Comparison of ENCODE assay signal across 26 cellular contexts in the genomic region with DNA sequence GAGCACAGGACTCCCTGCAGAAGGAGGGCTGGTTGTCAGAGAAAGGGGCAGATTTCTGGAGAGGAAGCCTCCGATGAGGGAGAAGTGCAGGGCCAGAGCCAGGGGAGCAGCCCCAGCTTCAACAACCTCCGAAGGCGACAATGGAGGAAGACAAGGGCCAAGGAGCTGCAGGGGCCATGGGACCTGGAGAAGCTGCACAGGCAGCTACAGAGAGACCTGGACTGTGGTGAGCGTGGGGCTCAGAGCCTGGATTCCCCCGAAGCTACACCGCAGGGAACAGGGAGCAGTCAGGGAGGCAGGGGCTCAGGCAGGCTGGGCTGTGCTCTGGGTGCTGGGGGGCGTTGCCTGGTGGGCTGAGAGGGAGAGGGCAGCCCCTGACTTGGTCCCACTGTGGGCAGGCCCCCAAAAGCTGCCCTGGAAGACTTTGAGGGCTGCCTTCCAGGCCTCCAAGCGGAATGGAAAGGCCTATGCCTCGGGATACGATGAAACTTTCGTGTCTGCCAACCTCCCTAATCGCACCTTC. TPM values are rescaled to one million over a fixed set of nuclear protein-coding genes. Genes with fewer than 3 reads are reported as not detected.
DNase-seq lines count a peak whose midpoint lies in the region; TF ChIP-seq lines count a peak whose summit lies in the region.
"Had no signal": no experiment of that assay in that cellular context is flagged by ENCODE, and none has a peak within 500 bp of the region (broad histone marks: within the 10 kb centered on the region; RNA-seq: fewer than 3 reads in every experiment).

No MANE protein-coding gene starts in this region.

- 95% methylated on average over 10 to 12 of the region's 12 CpGs for WGBS in endodermal cell (ENCODE audit: insufficient coverage in 1 of 2, insufficient read length in 1 of 2), 2 experiments
- WGBS in neuronal stem cell (ENCODE audit: extremely low coverage in 2 of 2, insufficient read length in 2 of 2, insufficient replicate concordance in 1 of 2), 2 donors, result no CpG with 5 or more reads among the region's 12 CpGs

- no peak overlapping the region for H2BK12ac ChIP-seq in neuronal stem cell (ENCODE audit: low read length)

- no peak overlapping the region for H2AFZ ChIP-seq in neuronal stem cell (ENCODE audit: low read length)
- H2AFZ ChIP-seq: GM23248 had no signal

- no peak overlapping the region for H3K4ac ChIP-seq in neuronal stem cell (ENCODE audit: low read length)

- POLR2A ChIA-PET in activated CD4-positive, alpha-beta T cell treated with anti-CD3 and anti-CD28 coated beads, Interleukin-2, amount 10 ng/mL, durations not matched to agents 7 days and 5 days (lab: Charles Lee), result no interaction called here

- no peaks in the 10 kb centered on the region for H3K36me3 ChIP-seq in endodermal cell (ENCODE audit: control insufficient read depth, insufficient read depth, low read length)
- peaks cover 0 to 2% of the 10 kb centered on the region in 2 donors for H3K36me3 ChIP-seq in neuronal stem cell (replicated peaks in 1 of 2; ENCODE audit: control insufficient read depth in 2 of 2, insufficient read depth in 2 of 2, low read length in 2 of 2)
- H3K36me3 ChIP-seq in right atrium auricular region, result no peaks in the 10 kb centered on the region
- H3K36me3 ChIP-seq: BE2C, Peyer's patch had no signal

- H3K27me3 ChIP-seq in endodermal cell (ENCODE audit: control insufficient read depth, insufficient read depth, low read length, poor library complexity, severe bottlenecking) (no peaks in the 10 kb centered on the region), neuronal stem cell (ENCODE audit: control insufficient read depth in 3 of 3, insufficient read depth in 3 of 3, low read depth in 1 of 3, low read length in 3 of 3) (no peaks in the 10 kb centered on the region), right atrium auricular region (no peaks in the 10 kb centered on the region)
- H3K27me3 ChIP-seq: BE2C, Peyer's patch had no signal

- peaks cover 6% of the 10 kb centered on the region for H3K4me1 ChIP-seq in endodermal cell (ENCODE audit: control insufficient read depth, insufficient read depth, low read length)
- H3K4me1 ChIP-seq in neuronal stem cell (ENCODE audit: control insufficient read depth in 2 of 2, insufficient read depth in 1 of 2, low read depth in 1 of 2, low read length in 2 of 2), result peaks cover 18% of the 10 kb centered on the region in 2 donors
- no peaks in the 10 kb centered on the region for H3K4me1 ChIP-seq in right atrium auricular region
- H3K4me1 ChIP-seq: BE2C, Peyer's patch had no signal

- H2BK120ac ChIP-seq in neuronal stem cell (ENCODE audit: low read depth, low read length), result no peak overlapping the region

- H3K9ac ChIP-seq in endodermal cell (ENCODE audit: extremely low read depth, low read length, poor library complexity, severe bottlenecking) (no peak overlapping the region), neuronal stem cell (ENCODE audit: low read depth, low read length, poor library complexity) (peak overlapping the region; percentile 60)
- H3K9ac ChIP-seq: GM23248 had no signal

- peak overlapping the region; percentile 66 for H2BK5ac ChIP-seq in neuronal stem cell (ENCODE audit: low read length)

- H2BK15ac ChIP-seq in neuronal stem cell (ENCODE audit: low read length), result no peak overlapping the region

- H4K91ac ChIP-seq in neuronal stem cell (ENCODE audit: low read depth, low read length, poor library complexity), result no peak overlapping the region

- no peaks in the 10 kb centered on the region for H3K79me1 ChIP-seq in neuronal stem cell (ENCODE audit: low read depth, low read length)

- H3K27ac ChIP-seq in endodermal cell (ENCODE audit: low read depth, low read length), result no peak overlapping the region
- H3K27ac ChIP-seq in neuronal stem cell (replicated peaks; ENCODE audit: low read length), result no peak overlapping the region
- no peak overlapping the region for H3K27ac ChIP-seq in right atrium auricular region
- H3K27ac ChIP-seq: 22Rv1, GM23248, Peyer's patch had no signal

- no peak for DNase-seq in activated CD4-positive, alpha-beta T cell treated with anti-CD3 and anti-CD28 coated beads, Interleukin-2, amount 10 ng/mL, durations not matched to agents 7 days and 5 days
- no peak for DNase-seq in activated CD4-positive, alpha-beta T cell treated with anti-CD3 and anti-CD28 coated beads, Interleukin-2, amount 50 U/mL, for 48 hours
- DNase-seq in endodermal cell (no peak), neuronal stem cell (ENCODE audit: low spot score) (no peak), right atrium auricular region (ENCODE audit: low spot score) (no peak), NCI-H69 (lab: John Stamatoyannopoulos, UW) (no peak), GM19238 (ENCODE audit: insufficient read length, low spot score) (no peak), NCI-H2107 treated with DMSO at 0.1 percent for 48 hours (lab: John Stamatoyannopoulos, UW; ENCODE audit: unreplicated experiment) (no peak)
- DNase-seq: ACHN; BE2C; CD8-positive, alpha-beta memory T cell; DMS153; DND-41; GM23248; HCEC 1CT; NCI-H1092; NCI-H1436; NCI-H187; NCI-H446; NCI-H526 treated with DMSO at 0.1 percent for 48 hours; OCI-M1; Peyer's patch; SHP77 treated with DMSO at 0.1 percent for 48 hours had no signal

- no peak overlapping the region for H3K4me3 Mint-ChIP-seq in activated CD4-positive, alpha-beta T cell treated with anti-CD3 and anti-CD28 coated beads, Interleukin-2, amount 10 ng/mL, durations not matched to agents 7 days and 5 days
- H3K4me3 Mint-ChIP-seq in endodermal cell, result no peak overlapping the region
- H3K4me3 Mint-ChIP-seq: CD14-positive monocyte; CD8-positive, alpha-beta memory T cell had no signal

- peak overlapping the region; percentile 17 for H3K23ac ChIP-seq in neuronal stem cell (ENCODE audit: low read depth, low read length, poor library complexity)

- H3K4me1 Mint-ChIP-seq in activated CD4-positive, alpha-beta T cell treated with anti-CD3 and anti-CD28 coated beads, Interleukin-2, amount 10 ng/mL, durations not matched to agents 7 days and 5 days, result no peaks in the 10 kb centered on the region
- H3K4me1 Mint-ChIP-seq in endodermal cell, result peaks cover 11% of the 10 kb centered on the region
- H3K4me1 Mint-ChIP-seq: CD8-positive, alpha-beta memory T cell had no signal

- CTCF ChIA-PET in activated CD4-positive, alpha-beta T cell treated with anti-CD3 and anti-CD28 coated beads, Interleukin-2, amount 10 ng/mL, durations not matched to agents 7 days and 5 days (lab: Charles Lee), result interaction anchor here (1.1 to 1.9 kb wide), 3 partner anchors 42 to 88 kb away, joined by 3 to 9 read pairs (median 3); partner anchors contain the start of gene MUS81

- H3K4me2 ChIP-seq in neuronal stem cell (ENCODE audit: insufficient read depth, low read length, poor library complexity, severe bottlenecking), result no peak overlapping the region

- H3K4me3 ChIP-seq in endodermal cell (ENCODE audit: low read length) (no peak overlapping the region), neuronal stem cell (ENCODE audit: low read length in 2 of 2) (no peak overlapping the region), right atrium auricular region (no peak overlapping the region)
- H3K4me3 ChIP-seq: GM23248, Peyer's patch had no signal

- TF ChIP-seq CTCF in endodermal cell (conservative IDR thresholded peaks at IDR 0.05) (no peak), right atrium auricular region (IDR thresholded peaks at IDR 0.05) (no peak)

- no peaks in the 10 kb centered on the region for H3K36me3 Mint-ChIP-seq in activated CD4-positive, alpha-beta T cell treated with anti-CD3 and anti-CD28 coated beads, Interleukin-2, amount 10 ng/mL, durations not matched to agents 7 days and 5 days (ENCODE audit: low read depth)
- no peaks in the 10 kb centered on the region for H3K36me3 Mint-ChIP-seq in endodermal cell (ENCODE audit: low read depth)
- H3K36me3 Mint-ChIP-seq: CD14-positive monocyte; CD8-positive, alpha-beta memory T cell; IgD-negative memory B cell had no signal

- H3K18ac ChIP-seq in neuronal stem cell (ENCODE audit: low read length), result peak overlapping the region; percentile 64

- no peaks in the 10 kb centered on the region for H3K9me3 Mint-ChIP-seq in activated CD4-positive, alpha-beta T cell treated with anti-CD3 and anti-CD28 coated beads, Interleukin-2, amount 10 ng/mL, durations not matched to agents 7 days and 5 days
- H3K9me3 Mint-ChIP-seq in endodermal cell, result no peaks in the 10 kb centered on the region
- H3K9me3 Mint-ChIP-seq: CD8-positive, alpha-beta memory T cell; IgD-negative memory B cell had no signal

- no peak overlapping the region for H2AK5ac ChIP-seq in neuronal stem cell (ENCODE audit: low read depth, low read length)

- H3K14ac ChIP-seq in neuronal stem cell (ENCODE audit: low read length), result no peak overlapping the region

- H3K27me3 Mint-ChIP-seq in activated CD4-positive, alpha-beta T cell treated with anti-CD3 and anti-CD28 coated beads, Interleukin-2, amount 10 ng/mL, durations not matched to agents 7 days and 5 days, result peaks cover 14% of the 10 kb centered on the region
- no peaks in the 10 kb centered on the region for H3K27me3 Mint-ChIP-seq in endodermal cell (ENCODE audit: insufficient read depth)

- H4K8ac ChIP-seq in neuronal stem cell (ENCODE audit: low read depth, low read length), result no peak overlapping the region

- H3K9me3 ChIP-seq in endodermal cell (ENCODE audit: control insufficient read depth, low read length) (no peaks in the 10 kb centered on the region), neuronal stem cell (replicated peaks in 1 of 2; ENCODE audit: control insufficient read depth in 2 of 2, insufficient read depth in 1 of 2, low read depth in 1 of 2, low read length in 2 of 2) (no peaks in the 10 kb centered on the region), right atrium auricular region (no peaks in the 10 kb centered on the region)
- H3K9me3 ChIP-seq: BE2C, Peyer's patch had no signal

- peak overlapping the region; percentile 31 for H3K27ac Mint-ChIP-seq in activated CD4-positive, alpha-beta T cell treated with anti-CD3 and anti-CD28 coated beads, Interleukin-2, amount 10 ng/mL, durations not matched to agents 7 days and 5 days
- peak overlapping the region; percentile 9 for H3K27ac Mint-ChIP-seq in endodermal cell
- H3K27ac Mint-ChIP-seq: IgD-negative memory B cell had no signal

RNA-seq across cellular contexts. Expression of gene TSGA10IP, which starts 2.4 kb away (rescaled TPM):
- total RNA-seq in activated CD4-positive, alpha-beta T cell treated with anti-CD3 and anti-CD28 coated beads, Interleukin-2, amount 10 ng/mL, durations not matched to agents 7 days and 5 days, result not detected
- total RNA-seq in endodermal cell (1 to 10 TPM in 1 of 2 donors, under 1 TPM in 1; 0.97 to 5.6 TPM), right atrium auricular region (not detected)
- polyA plus RNA-seq in endodermal cell (2013, experiment 1 of 2), result 2.2 TPM
- polyA plus RNA-seq in endodermal cell (2013, experiment 2 of 2), result 1.9 TPM
- 3.9 TPM for polyA plus RNA-seq in neuronal stem cell (2013, experiment 1 of 2)
- polyA plus RNA-seq in neuronal stem cell (2013, experiment 2 of 2), result 3.6 TPM
- total RNA-seq: CD8-positive, alpha-beta memory T cell; GM23248; Peyer's patch had no signal
- polyA plus RNA-seq: CD8-positive, alpha-beta memory T cell; GM23248; IgD-negative memory B cell had no signal

RNA-seq across cellular contexts. Expression of gene SART1, which starts 13.9 kb away (rescaled TPM):
- 10 to 100 TPM; 79.6 to 81.7 TPM for total RNA-seq in activated CD4-positive, alpha-beta T cell treated with anti-CD3 and anti-CD28 coated beads, Interleukin-2, amount 10 ng/mL, durations not matched to agents 7 days and 5 days
- total RNA-seq in endodermal cell (10 to 100 TPM; 50.6 to 52.0 TPM), right atrium auricular region (10 to 100 TPM; 20.7 to 42.5 TPM)
- polyA plus RNA-seq in endodermal cell (2013, experiment 1 of 2), result 49.2 TPM
- 40.9 TPM for polyA plus RNA-seq in endodermal cell (2013, experiment 2 of 2)
- 41.7 TPM for polyA plus RNA-seq in neuronal stem cell (2013, experiment 1 of 2)
- 40.8 TPM for polyA plus RNA-seq in neuronal stem cell (2013, experiment 2 of 2)

RNA-seq across cellular contexts. Expression of gene DRAP1, which starts 28.4 kb away (rescaled TPM):
- 100 to 1,000 TPM; 190 to 218 TPM for total RNA-seq in activated CD4-positive, alpha-beta T cell treated with anti-CD3 and anti-CD28 coated beads, Interleukin-2, amount 10 ng/mL, durations not matched to agents 7 days and 5 days
- total RNA-seq in endodermal cell (100 to 1,000 TPM in 1 of 2 donors, 10 to 100 TPM in 1; 83.8 to 103 TPM), right atrium auricular region (10 to 100 TPM; 72.1 to 83.1 TPM)
- polyA plus RNA-seq in endodermal cell (2013, experiment 1 of 2), result 107 TPM
- 106 TPM for polyA plus RNA-seq in endodermal cell (2013, experiment 2 of 2)
- 139 TPM for polyA plus RNA-seq in neuronal stem cell (2013, experiment 1 of 2)
- polyA plus RNA-seq in neuronal stem cell (2013, experiment 2 of 2), result 134 TPM

RNA-seq across cellular contexts. Expression of gene C11orf68, which starts 28.8 kb away (rescaled TPM):
- 10 to 100 TPM; 32.7 to 36.3 TPM for total RNA-seq in activated CD4-positive, alpha-beta T cell treated with anti-CD3 and anti-CD28 coated beads, Interleukin-2, amount 10 ng/mL, durations not matched to agents 7 days and 5 days
- total RNA-seq in endodermal cell (10 to 100 TPM; 26.0 to 29.1 TPM), right atrium auricular region (10 to 100 TPM; 13.9 to 23.5 TPM)
- 29.7 TPM for polyA plus RNA-seq in endodermal cell (2013, experiment 1 of 2)
- polyA plus RNA-seq in endodermal cell (2013, experiment 2 of 2), result 26.7 TPM
- 23.9 TPM for polyA plus RNA-seq in neuronal stem cell (2013, experiment 1 of 2)
- 23.7 TPM for polyA plus RNA-seq in neuronal stem cell (2013, experiment 2 of 2)

RNA-seq across cellular contexts. Expression of gene FOSL1, which starts 47.5 kb away (rescaled TPM):
- total RNA-seq in activated CD4-positive, alpha-beta T cell treated with anti-CD3 and anti-CD28 coated beads, Interleukin-2, amount 10 ng/mL, durations not matched to agents 7 days and 5 days, result 1 to 10 TPM; 1.7 to 2.0 TPM
- total RNA-seq in endodermal cell, result 1 to 10 TPM in 1 of 2 donors, not detected in 1; 1.8 TPM
- polyA plus RNA-seq in endodermal cell (2013, experiment 1 of 2), result 3.0 TPM
- 1.9 TPM for polyA plus RNA-seq in endodermal cell (2013, experiment 2 of 2)
- polyA plus RNA-seq in neuronal stem cell (2013, experiment 1 of 2), result 2.0 TPM
- 1.7 TPM for polyA plus RNA-seq in neuronal stem cell (2013, experiment 2 of 2)
- 1 to 10 TPM; 4.9 to 6.8 TPM for total RNA-seq in right atrium auricular region
